Comparison of ENCODE assay signal across 9 cellular contexts in the genomic region with DNA sequence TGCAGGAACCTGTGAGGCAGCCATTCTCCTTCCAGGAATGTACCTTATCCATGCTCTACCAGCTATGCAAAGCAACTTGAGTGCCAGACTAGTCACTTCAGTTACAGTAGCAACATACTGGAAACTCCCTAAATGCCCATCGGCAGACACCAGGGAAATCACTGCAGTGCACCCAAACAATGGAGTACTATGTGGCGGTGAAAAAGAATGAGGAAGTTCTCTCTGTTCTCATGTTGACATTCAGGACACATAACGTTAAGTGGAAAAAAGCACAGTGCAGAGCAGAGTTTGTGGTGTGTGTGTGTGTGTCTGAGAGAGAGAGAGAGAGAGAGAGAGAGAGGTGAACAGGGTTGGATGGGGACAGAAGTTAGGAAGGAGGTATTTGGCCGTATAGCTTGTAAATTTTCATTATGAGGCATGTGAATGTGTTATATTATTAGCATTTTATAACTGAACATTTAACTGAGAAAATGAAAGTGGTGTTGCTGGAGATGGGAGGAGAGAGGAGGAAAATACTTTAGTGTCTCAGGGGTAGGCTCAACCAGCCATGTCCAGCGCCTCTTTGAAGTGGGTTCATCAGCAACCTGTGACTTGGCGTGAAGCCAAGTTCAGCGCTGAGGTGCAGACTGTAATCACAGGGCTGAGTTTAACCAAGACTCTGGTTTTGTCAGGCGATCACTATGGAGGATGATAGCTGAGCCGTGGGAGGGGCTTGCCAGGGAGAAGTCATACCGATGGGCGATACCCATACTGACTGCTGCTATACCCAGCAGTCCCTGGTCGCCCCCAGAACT. TPM values are rescaled to one million over a fixed set of nuclear protein-coding genes. Genes with fewer than 3 reads are reported as not detected.
DNase-seq lines count a peak whose midpoint lies in the region; ATAC-seq and TF ChIP-seq lines count a peak whose summit lies in the region.
"Had no signal": no experiment of that assay in that cellular context is flagged by ENCODE, and none has a peak within 500 bp of the region (broad histone marks: within the 10 kb centered on the region; RNA-seq: fewer than 3 reads in every experiment).

No MANE protein-coding gene starts in this region.

- no peak overlapping the region for H3K27ac Mint-ChIP-seq in HFFc6

- no peak for TF ChIP-seq CTCF in GM13976 (IDR thresholded peaks at IDR 0.05; ENCODE audit: borderline replicate concordance, control extremely low read depth, extremely low read depth, insufficient read depth, missing control alignments)
- no peak for TF ChIP-seq CTCF in HFFc6 (IDR thresholded peaks at IDR 0.05)

- in situ Hi-C loops in GM13976 (cut with MboI; ENCODE audit: low sequenced_read_pairs, unreplicated experiment): no loop called here
- in situ Hi-C loops in G401 (cut with HindIII; ENCODE audit: low sequenced_read_pairs): no loop called here

- peaks cover 51% of the 10 kb centered on the region for H3K4me1 Mint-ChIP-seq in HFFc6 (ENCODE audit: low read depth)

- DNase-seq in GM13976 (ENCODE audit: low spot score) (peak; percentile 86), HFFc6 (no peak), NCI-H2029 (lab: John Stamatoyannopoulos, UW) (peak; percentile 23), left ventricle myocardium superior (no peak), G401 (ENCODE audit: low spot score) (no peak), NOMO-1 treated with DMSO at 0.1 percent for 48 hours (lab: John Stamatoyannopoulos, UW; ENCODE audit: unreplicated experiment) (no peak)
- DNase-seq in stimulated activated naive CD4-positive, alpha-beta T cell treated with Interleukin-2 at 50 U/mL for 16 hours (lab: John Stamatoyannopoulos, UW): no peak

- H3K4me3 Mint-ChIP-seq in HFFc6: peak overlapping the region; percentile 52
- H3K4me3 Mint-ChIP-seq: neural crest cell had no signal

- ATAC-seq in esophagus mucosa (peak; percentile 34), left ventricle myocardium superior (no peak)

- peaks cover 8% of the 10 kb centered on the region for H3K36me3 Mint-ChIP-seq in HFFc6 (ENCODE audit: low read depth)

- no peaks in the 10 kb centered on the region for H3K9me3 Mint-ChIP-seq in HFFc6
- H3K9me3 Mint-ChIP-seq: neural crest cell had no signal

- intact Hi-C loops in left ventricle myocardium superior (cut with micrococcal nuclease): no loop called here

- H3K27me3 Mint-ChIP-seq in HFFc6 (ENCODE audit: insufficient read depth): peaks cover 2% of the 10 kb centered on the region

RNA-seq across cellular contexts. Expression of gene TNFAIP2, which starts 17.3 kb away (rescaled TPM):
- 10 to 100 TPM; 44.7 to 59.6 (median 46.4) TPM for total RNA-seq in HFFc6 (2021; fragmentation: NEBNext Ultra II Directional; extraction: Animal tissue kit (Norgen Biotek cat#: 25700))
- total RNA-seq in esophagus mucosa: 85.3 TPM
- 50.5 TPM for total RNA-seq in left ventricle myocardium superior
- total RNA-seq in G401 (2014; rRNA removed; shearing (Covaris generic)): 4.5 and 26.1 TPM in 2 replicates

RNA-seq across cellular contexts. Expression of gene EXOC3L4, which starts 46.0 kb away (rescaled TPM):
- under 1 TPM in 1 of 6 experiments, not detected in 5; 0.45 TPM for total RNA-seq in HFFc6 (2021; fragmentation: NEBNext Ultra II Directional; extraction: Animal tissue kit (Norgen Biotek cat#: 25700))
- total RNA-seq in esophagus mucosa: 0.20 TPM
- total RNA-seq in left ventricle myocardium superior: 0.42 TPM
- 0.86 and 1.6 TPM in 2 replicates for total RNA-seq in G401 (2014; rRNA removed; shearing (Covaris generic))
- total RNA-seq: neural crest cell had no signal

RNA-seq across cellular contexts. Expression of gene LBHD2, which starts 56.5 kb away (rescaled TPM):
- not detected for total RNA-seq in HFFc6 (2021; fragmentation: NEBNext Ultra II Directional; extraction: Animal tissue kit (Norgen Biotek cat#: 25700))
- total RNA-seq in esophagus mucosa (not detected), left ventricle myocardium superior (not detected)
- not detected in 2 replicates for total RNA-seq in G401 (2014; rRNA removed; shearing (Covaris generic))
- total RNA-seq: neural crest cell had no signal

Comparison
In these comparisons a context has a peak if more than half of its experiments do, and no peak if none do; other contexts are left out.
1. DNase-seq: peak in GM13976 (single experiment) and NCI-H2029 (single experiment); none in HFFc6 (single experiment), left ventricle myocardium superior (single experiment), stimulated activated naive CD4-positive, alpha-beta T cell treated with Interleukin-2 at 50 U/mL for 16 hours (single experiment), G401 (single experiment) and NOMO-1 treated with DMSO at 0.1 percent for 48 hours (single experiment).